19 cellular contexts compared by ENCODE assay signal in genomic region chr10:65319493-65319892, GRCh38.
A peak's percentile ranks its signal among the peaks of the same experiment; 100 is the strongest.
DNase-seq lines count a peak whose midpoint lies in the region; TF ChIP-seq lines count a peak whose summit lies in the region.
"Had no signal": no experiment of that assay in that cellular context is flagged by ENCODE, and none has a peak within 500 bp of the region (broad histone marks: within the 10 kb centered on the region; RNA-seq: fewer than 3 reads in every experiment).

No MANE protein-coding gene starts in this region.

- DNase-seq in Caco-2 = no peak
- DNase-seq in NCI-H82 (lab: John Stamatoyannopoulos, UW) = peak; percentile 47
- DNase-seq in endothelial cell (ENCODE audit: low spot score) = no peak
- no peak for DNase-seq in nephron progenitor cell
- DNase-seq in NCI-H1694 (lab: John Stamatoyannopoulos, UW) = no peak
- no peak for DNase-seq in NCI-H187 treated with DMSO at 0.1 percent for 48 hours (lab: John Stamatoyannopoulos, UW)
- no peak for DNase-seq in activated naive CD4-positive, alpha-beta T cell treated with anti-CD3 and anti-CD28 coated beads, Interleukin-2, amount 10 ng/mL, durations not matched to agents 7 days and 5 days
- no peak for DNase-seq in activated naive CD4-positive, alpha-beta T cell (lab: John Stamatoyannopoulos, UW)
- DNase-seq: DMS79 treated with DMSO at 0.1 percent for 48 hours, GF-D8, H7, NCI-H1092, NCI-H1417 treated with DMSO at 0.1 percent for 48 hours, NCI-H187, NCI-H2171 treated with DMSO at 0.1 percent for 48 hours, NCI-H345, NCI-H524, NCI-H774, SHP77 had no signal

- H3K36me3 Mint-ChIP-seq in Caco-2 (ENCODE audit: insufficient read depth, unreplicated experiment) = no peaks in the 10 kb centered on the region
- no peaks in the 10 kb centered on the region for H3K36me3 Mint-ChIP-seq in endothelial cell (ENCODE audit: low read depth, unreplicated experiment)
- H3K36me3 Mint-ChIP-seq in nephron progenitor cell (ENCODE audit: low read depth) = no peaks in the 10 kb centered on the region
- H3K36me3 Mint-ChIP-seq in activated naive CD4-positive, alpha-beta T cell treated with anti-CD3 and anti-CD28 coated beads, Interleukin-2, amount 10 ng/mL, durations not matched to agents 7 days and 5 days = no peaks in the 10 kb centered on the region

- H3K27ac Mint-ChIP-seq in Caco-2 (ENCODE audit: unreplicated experiment) (peak overlapping the region; percentile 63), endothelial cell (ENCODE audit: unreplicated experiment) (peak overlapping the region; percentile 0), nephron progenitor cell (peak overlapping the region; percentile 6)
- H3K27ac Mint-ChIP-seq in activated naive CD4-positive, alpha-beta T cell treated with anti-CD3 and anti-CD28 coated beads, Interleukin-2, amount 10 ng/mL, durations not matched to agents 7 days and 5 days = no peak overlapping the region

- POLR2A ChIA-PET in Caco-2 (lab: Charles Lee) = no interaction called here

- peaks cover 2% of the 10 kb centered on the region; the same call in 1 of the 2 replicates for H3K9me3 ChIP-seq in Caco-2

- H3K27me3 ChIP-seq in Caco-2 (replicated peaks; ENCODE audit: control insufficient read depth, insufficient read depth, low read length) = no peaks in the 10 kb centered on the region

- H3K27me3 Mint-ChIP-seq in Caco-2 (ENCODE audit: insufficient read depth, unreplicated experiment) (no peaks in the 10 kb centered on the region), endothelial cell (ENCODE audit: unreplicated experiment) (no peaks in the 10 kb centered on the region), nephron progenitor cell (ENCODE audit: low read depth, poor library complexity) (no peaks in the 10 kb centered on the region)
- H3K27me3 Mint-ChIP-seq in activated naive CD4-positive, alpha-beta T cell treated with anti-CD3 and anti-CD28 coated beads, Interleukin-2, amount 10 ng/mL, durations not matched to agents 7 days and 5 days = no peaks in the 10 kb centered on the region

- TF ChIP-seq CTCF in Caco-2 (IDR thresholded peaks at IDR 0.05; ENCODE audit: insufficient read depth in 1 of 2, low read depth in 1 of 2, low read length in 1 of 2, severe bottlenecking in 1 of 2, unreplicated experiment in 1 of 2) = no peak
- TF ChIP-seq CTCF in endothelial cell (IDR thresholded peaks at IDR 0.05; ENCODE audit: unreplicated experiment) = no peak
- TF ChIP-seq CTCF in nephron progenitor cell (IDR thresholded peaks at IDR 0.05) = no peak

- H3K4me3 Mint-ChIP-seq in Caco-2 (ENCODE audit: unreplicated experiment) = peak overlapping the region; percentile 12
- no peak overlapping the region for H3K4me3 Mint-ChIP-seq in endothelial cell (ENCODE audit: unreplicated experiment)
- no peak overlapping the region for H3K4me3 Mint-ChIP-seq in nephron progenitor cell
- H3K4me3 Mint-ChIP-seq in activated naive CD4-positive, alpha-beta T cell treated with anti-CD3 and anti-CD28 coated beads, Interleukin-2, amount 10 ng/mL, durations not matched to agents 7 days and 5 days = no peak overlapping the region

- CTCF ChIA-PET in Caco-2 (lab: Charles Lee) = no interaction called here
- CTCF ChIA-PET in activated naive CD4-positive, alpha-beta T cell treated with anti-CD3 and anti-CD28 coated beads, Interleukin-2, amount 10 ng/mL, durations not matched to agents 7 days and 5 days (lab: Charles Lee) = no interaction called here

- no peak overlapping the region for H3K4me3 ChIP-seq in Caco-2 (ENCODE audit: low read depth, low read length)

- intact Hi-C loops in Caco-2 (cut with micrococcal nuclease; ENCODE audit: unreplicated experiment) = loop anchor here (1.0 kb wide), 2 partner anchors 8 to 18 kb away; no protein-coding TSS in a partner anchor

- peaks cover 35% of the 10 kb centered on the region for H3K4me1 ChIP-seq in Caco-2

- no peaks in the 10 kb centered on the region for H3K36me3 ChIP-seq in Caco-2 (ENCODE audit: control insufficient read depth, insufficient read depth, low read length)

- H3K4me1 Mint-ChIP-seq in Caco-2 (ENCODE audit: low read depth, unreplicated experiment) (peaks cover 25% of the 10 kb centered on the region), endothelial cell (ENCODE audit: unreplicated experiment) (peaks cover 11% of the 10 kb centered on the region), nephron progenitor cell (peaks cover 10% of the 10 kb centered on the region)
- H3K4me1 Mint-ChIP-seq in activated naive CD4-positive, alpha-beta T cell treated with anti-CD3 and anti-CD28 coated beads, Interleukin-2, amount 10 ng/mL, durations not matched to agents 7 days and 5 days = no peaks in the 10 kb centered on the region

- no TSS peak for BruUV-seq in Caco-2 (replicated peaks; lab: Mats Ljungman, UMichigan)

- H3K9me3 Mint-ChIP-seq in Caco-2 (ENCODE audit: unreplicated experiment) (peaks cover 9% of the 10 kb centered on the region), endothelial cell (ENCODE audit: unreplicated experiment) (no peaks in the 10 kb centered on the region), nephron progenitor cell (no peaks in the 10 kb centered on the region)
- H3K9me3 Mint-ChIP-seq in activated naive CD4-positive, alpha-beta T cell treated with anti-CD3 and anti-CD28 coated beads, Interleukin-2, amount 10 ng/mL, durations not matched to agents 7 days and 5 days = peaks cover 3% of the 10 kb centered on the region
